Comparison of ENCODE assay signal across 10 cellular contexts in genomic region chr5:96006291-96006690, GRCh38. TPM values are rescaled to one million over a fixed set of nuclear protein-coding genes. Genes with fewer than 3 reads are reported as not detected.
DNase-seq lines count a peak whose midpoint lies in the region; ATAC-seq and TF ChIP-seq lines count a peak whose summit lies in the region.
"Had no signal": no experiment of that assay in that cellular context is flagged by ENCODE, and none has a peak within 500 bp of the region (broad histone marks: within the 10 kb centered on the region; RNA-seq: fewer than 3 reads in every experiment).

No MANE protein-coding gene starts in this region.

- H3K27ac ChIP-seq in HCT116 (ENCODE audit: low read depth, low read length): no peak overlapping the region
- H3K27ac ChIP-seq in WERI-Rb-1: no peak overlapping the region
- no peak overlapping the region for H3K27ac ChIP-seq in ascending aorta
- H3K27ac ChIP-seq: GM23248 had no signal

- H3K79me2 ChIP-seq in HCT116 (ENCODE audit: insufficient read depth, low read length): no peaks in the 10 kb centered on the region

- no peak for TF ChIP-seq POLR2A in HCT116 (IDR thresholded peaks at IDR 0.05; ENCODE audit: borderline replicate concordance, extremely low read depth, insufficient read depth, insufficient read length)

- no peaks in the 10 kb centered on the region for H4K20me1 ChIP-seq in HCT116 (ENCODE audit: insufficient read depth)

- H3K4me2 ChIP-seq in HCT116 (ENCODE audit: low read length): no peak overlapping the region

- no peaks in the 10 kb centered on the region for H3K4me1 ChIP-seq in HCT116 (ENCODE audit: control insufficient read depth in 1 of 2, insufficient read depth in 2 of 2, low read length in 2 of 2)
- H3K4me1 ChIP-seq in ascending aorta: no peaks in the 10 kb centered on the region

- CTCF ChIA-PET in HCT116 (lab: Charles Lee): no interaction called here

- ATAC-seq in HCT116 (no peak), esophagus mucosa (peak; percentile 90), GM19324 (IDR thresholded peaks at IDR 0.05; ENCODE audit: low FRiP score, unreplicated experiment) (no peak)

- TF ChIP-seq CTCF in HCT116 (IDR thresholded peaks at IDR 0.05 in 2 of 3, conservative IDR thresholded peaks at IDR 0.05 in 1 of 3; ENCODE audit: borderline replicate concordance in 1 of 3, insufficient read depth in 1 of 3, low read depth in 2 of 3, low read length in 2 of 3) (no peak), WERI-Rb-1 (IDR thresholded peaks at IDR 0.05; ENCODE audit: low read depth, low read length) (no peak), ascending aorta (IDR thresholded peaks at IDR 0.05) (no peak)

- BruUV-seq in HCT116 (replicated peaks; lab: Mats Ljungman, UMichigan): no TSS peak

- no peak for TF ChIP-seq RAD21 in HCT116 (IDR thresholded peaks at IDR 0.05; ENCODE audit: low read depth)

- RAD21 ChIA-PET in HCT116 (lab: Charles Lee; ENCODE audit: low non-redundant PET in 1 of 2, low total read pairs in 2 of 2, uncharacterized antibody in 2 of 2, unreplicated experiment in 2 of 2): no interaction called here

- H3K9me3 ChIP-seq in HCT116 (ENCODE audit: control insufficient read depth in 1 of 2, insufficient read depth in 1 of 2, low read depth in 1 of 2, low read length in 2 of 2): no peaks in the 10 kb centered on the region
- no peaks in the 10 kb centered on the region for H3K9me3 ChIP-seq in WERI-Rb-1 (ENCODE audit: severe bottlenecking)
- no peaks in the 10 kb centered on the region for H3K9me3 ChIP-seq in ascending aorta

- no peaks in the 10 kb centered on the region for H3K27me3 ChIP-seq in HCT116 (ENCODE audit: insufficient read depth, low read length)
- no peaks in the 10 kb centered on the region for H3K27me3 ChIP-seq in WERI-Rb-1 (ENCODE audit: insufficient read depth, low read depth, severe bottlenecking)
- no peaks in the 10 kb centered on the region for H3K27me3 ChIP-seq in ascending aorta

- POLR2A ChIA-PET in HCT116 (lab: Charles Lee): no interaction called here

- H2AFZ ChIP-seq in HCT116 (ENCODE audit: low read depth, low read length, poor library complexity, severe bottlenecking): peak overlapping the region; percentile 30
- H2AFZ ChIP-seq: GM23248 had no signal

- intact Hi-C loops in HCT116 (cut with micrococcal nuclease): no loop called here
- intact Hi-C loops in ascending aorta (cut with DNase I): no loop called here

- DNase-seq in HCT116 (ENCODE audit: low read depth, low spot score): no peak
- DNase-seq in WERI-Rb-1: peak; percentile 6
- DNase-seq in ascending aorta (ENCODE audit: low spot score in 2 of 2): no peak
- no peak for DNase-seq in NCI-H1930 (lab: John Stamatoyannopoulos, UW)
- DNase-seq: CD8-positive, alpha-beta memory T cell; DMS53; GF-D8; GM23248 had no signal

- H3K9me2 ChIP-seq in HCT116 (ENCODE audit: insufficient read depth): no peaks in the 10 kb centered on the region

- no peak overlapping the region for H3K9ac ChIP-seq in HCT116 (ENCODE audit: low read length)
- H3K9ac ChIP-seq: GM23248 had no signal

- H3K36me3 ChIP-seq in HCT116 (ENCODE audit: control insufficient read depth in 1 of 2, insufficient read depth in 2 of 2, low read length in 2 of 2) (no peaks in the 10 kb centered on the region), WERI-Rb-1 (no peaks in the 10 kb centered on the region), ascending aorta (no peaks in the 10 kb centered on the region)

- H3K4me3 ChIP-seq in HCT116 (replicated peaks in 1 of 2; ENCODE audit: low read depth in 1 of 2, low read length in 2 of 2) (no peak overlapping the region), WERI-Rb-1 (ENCODE audit: low read depth, low read length) (no peak overlapping the region), ascending aorta (no peak overlapping the region)
- H3K4me3 ChIP-seq: GM23248 had no signal

TF ChIP-seq in HCT116, 20 proteins besides CTCF, POLR2A, EP300 and RAD21:
- no peak for TF ChIP-seq SP1 (IDR thresholded peaks at IDR 0.05; ENCODE audit: low read depth)
- TF ChIP-seq CBX3 (IDR thresholded peaks at IDR 0.05; ENCODE audit: low read depth): no peak
- no peak for TF ChIP-seq ATF3 (IDR thresholded peaks at IDR 0.05)
- no peak for TF ChIP-seq REST (IDR thresholded peaks at IDR 0.05; ENCODE audit: low read depth)
- no peak for TF ChIP-seq SRF (IDR thresholded peaks at IDR 0.05; ENCODE audit: low read depth)
- no peak for TF ChIP-seq ZFX (IDR thresholded peaks at IDR 0.05)
- TF ChIP-seq FOSL1 (IDR thresholded peaks at IDR 0.05; ENCODE audit: low read depth): no peak
- TF ChIP-seq ZBTB33 (IDR thresholded peaks at IDR 0.05; ENCODE audit: extremely low read depth, insufficient replicate concordance, low read length): no peak
- TF ChIP-seq SIN3A (IDR thresholded peaks at IDR 0.05; ENCODE audit: low read depth): no peak
- no peak for TF ChIP-seq ZNF274 (IDR thresholded peaks at IDR 0.05; ENCODE audit: low read depth, low read length)
- TF ChIP-seq POLR2AphosphoS5 (IDR thresholded peaks at IDR 0.05; ENCODE audit: low read depth, low read length): no peak
- no peak for TF ChIP-seq ELF1 (IDR thresholded peaks at IDR 0.05; ENCODE audit: borderline replicate concordance, low read depth)
- no peak for TF ChIP-seq TCF7L2 (IDR thresholded peaks at IDR 0.05; ENCODE audit: borderline replicate concordance, extremely low read depth, insufficient read depth, insufficient read length)
- no peak for TF ChIP-seq EGR1 (IDR thresholded peaks at IDR 0.05; ENCODE audit: low read depth)
- no peak for TF ChIP-seq YY1 (IDR thresholded peaks at IDR 0.05; ENCODE audit: extremely low read depth, insufficient replicate concordance, low read depth, low read length)
- no peak for TF ChIP-seq EZH2phosphoT487 (IDR thresholded peaks at IDR 0.05; ENCODE audit: borderline replicate concordance)

RNA-seq across cellular contexts. Expression of gene ELL2, which starts 44.6 kb away (rescaled TPM):
- total RNA-seq in HCT116 (2021; ENCODE audit: unreplicated experiment) (29.8 TPM), esophagus mucosa (181 TPM), ascending aorta (26.0 TPM)
- 11.8 and 11.9 TPM in 2 replicates for polyA plus RNA-seq in HCT116 (2012)
